In genomic region chr19:17796013-17796837, GRCh38 we compare ENCODE assay signal across 1 cellular context.
TF ChIP-seq lines count a peak whose summit lies in the region.

No MANE protein-coding gene starts in this region.

TF ChIP-seq in HepG2, 621 proteins besides CTCF, POLR2A, EP300 and RAD21 (continued from another document):
- TF ChIP-seq ZBTB44 (CRISPR knock-in tag; IDR thresholded peaks at IDR 0.05) (no peak), ZNF20 (CRISPR knock-in tag; IDR thresholded peaks at IDR 0.05) (no peak), ZNF234 (CRISPR knock-in tag; conservative IDR thresholded peaks at IDR 0.05) (no peak), SP1 (IDR thresholded peaks at IDR 0.05) (no peak), SP1 (CRISPR knock-in tag; IDR thresholded peaks at IDR 0.05) (no peak), ARID5B (CRISPR knock-in tag; IDR thresholded peaks at IDR 0.05) (0 out of 2 replicates have a peak, but pooled peaks have one; percentile 24), ZNF576 (CRISPR knock-in tag; IDR thresholded peaks at IDR 0.05) (no peak), TEAD3 (CRISPR knock-in tag; optimal IDR thresholded peaks at IDR 0.05; ENCODE audit: borderline replicate concordance) (peak; percentile 55), ZNF138 (CRISPR knock-in tag; IDR thresholded peaks at IDR 0.05; ENCODE audit: low read depth) (no peak), SRY (CRISPR knock-in tag; IDR thresholded peaks at IDR 0.05) (no peak), GLMP (CRISPR knock-in tag; IDR thresholded peaks at IDR 0.05; ENCODE audit: borderline replicate concordance) (no peak), RELA (CRISPR knock-in tag; IDR thresholded peaks at IDR 0.05) (no peak), ZNF256 (CRISPR knock-in tag; conservative IDR thresholded peaks at IDR 0.05) (no peak), U2AF1 (optimal IDR thresholded peaks at IDR 0.05; ENCODE audit: low read depth, low read length) (no peak), PBX3 (CRISPR knock-in tag; IDR thresholded peaks at IDR 0.05; ENCODE audit: borderline replicate concordance) (no peak), CC2D1A (CRISPR knock-in tag; IDR thresholded peaks at IDR 0.05) (no peak), PBX2 (CRISPR knock-in tag; IDR thresholded peaks at IDR 0.05) (0 out of 2 replicates have a peak, but pooled peaks have one; percentile 51), GATAD1 (CRISPR knock-in tag; IDR thresholded peaks at IDR 0.05) (no peak), ELF4 (CRISPR knock-in tag; IDR thresholded peaks at IDR 0.05; ENCODE audit: borderline replicate concordance) (no peak), KLF13 (CRISPR knock-in tag; IDR thresholded peaks at IDR 0.05) (no peak), ZNF790 (CRISPR knock-in tag; IDR thresholded peaks at IDR 0.05; ENCODE audit: borderline replicate concordance) (no peak), GATA4 (IDR thresholded peaks at IDR 0.05; ENCODE audit: borderline replicate concordance, low read depth) (no peak), HNRNPK (IDR thresholded peaks at IDR 0.05; ENCODE audit: low read depth, low read length, poor library complexity, severe bottlenecking) (no peak), KLF11 (CRISPR knock-in tag; IDR thresholded peaks at IDR 0.05) (no peak), MYPOP (CRISPR knock-in tag; IDR thresholded peaks at IDR 0.05) (no peak), ZNF292 (CRISPR knock-in tag; IDR thresholded peaks at IDR 0.05; ENCODE audit: borderline replicate concordance, low read depth) (no peak), TFAP4 (IDR thresholded peaks at IDR 0.05; ENCODE audit: borderline replicate concordance, low read depth) (peak; percentile 71; the same call in 1 of the 2 replicates), ELF1 (CRISPR knock-in tag; IDR thresholded peaks at IDR 0.05) (no peak), SMARCE1 (IDR thresholded peaks at IDR 0.05; ENCODE audit: borderline replicate concordance) (no peak)
